Comparison of ENCODE assay signal across 27 cellular contexts in the genomic region with DNA sequence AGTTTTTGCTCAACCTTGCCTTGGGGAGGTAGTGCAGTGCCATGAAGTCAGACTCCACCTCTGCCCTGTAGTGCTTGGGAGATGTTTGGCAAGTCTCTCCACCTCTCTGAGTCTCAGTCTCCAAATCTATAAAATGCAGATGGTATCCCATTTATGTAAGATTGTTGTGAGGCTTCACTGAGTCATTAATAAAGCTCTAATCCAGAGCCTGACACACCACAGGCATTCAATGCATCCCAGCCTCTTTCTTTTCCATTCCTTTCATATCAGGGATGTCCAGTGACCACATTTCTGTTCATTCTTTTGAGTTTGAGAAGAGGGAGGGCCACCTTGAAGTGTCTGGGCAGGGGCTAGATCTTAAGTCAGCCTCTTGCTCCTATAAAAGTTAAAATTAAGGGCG. TPM values are rescaled to one million over a fixed set of nuclear protein-coding genes. Genes with fewer than 3 reads are reported as not detected.
A peak's percentile ranks its signal among the peaks of the same experiment; 100 is the strongest.
DNase-seq lines count a peak whose midpoint lies in the region; ATAC-seq lines count a peak whose summit lies in the region.
"Had no signal": no experiment of that assay in that cellular context is flagged by ENCODE, and none has a peak within 500 bp of the region (broad histone marks: within the 10 kb centered on the region; RNA-seq: fewer than 3 reads in every experiment).

No MANE protein-coding gene starts in this region.

- no peak overlapping the region for H3K4me3 Mint-ChIP-seq in naive thymus-derived CD8-positive, alpha-beta T cell
- H3K4me3 Mint-ChIP-seq: activated CD8-positive, alpha-beta memory T cell treated with anti-CD3 and anti-CD28 coated beads, Interleukin-2, amount 10 ng/mL, durations not matched to agents 7 days and 5 days; activated naive CD4-positive, alpha-beta T cell treated with anti-CD3 and anti-CD28 coated beads for 36 hours; activated T-cell treated with anti-CD3 and anti-CD28 coated beads, Interleukin-2, amount 50 U/mL, for 72 hours; central memory CD8-positive, alpha-beta T cell; memory B cell; T-helper 2 cell treated with Interferon-gamma antibody and Interleukin-4, amounts not matched to agents 5 μg/mL and 100 μg/mL, for 36 hours had no signal

- DNase-seq in AG08395 (ENCODE audit: low spot score) (peak; percentile 64), HCEC 1CT (peak; percentile 43), astrocyte of the hippocampus (ENCODE audit: low read depth, low spot score) (peak; percentile 83), kidney tubule cell (ENCODE audit: low spot score) (peak; percentile 48), T-helper 1 cell (no peak)
- DNase-seq in naive thymus-derived CD8-positive, alpha-beta T cell, result no peak
- DNase-seq: 8988T; activated CD4-positive, alpha-beta T cell treated with anti-CD3 and anti-CD28 coated beads for 48 hours; activated CD8-positive, alpha-beta memory T cell treated with anti-CD3 and anti-CD28 coated beads, Interleukin-2, amount 10 ng/mL, durations not matched to agents 7 days and 5 days; activated naive CD4-positive, alpha-beta T cell treated with anti-CD3 and anti-CD28 coated beads for 36 hours; activated T-cell treated with anti-CD3 and anti-CD28 coated beads, Interleukin-2, amount 50 U/mL, for 72 hours; amygdala; COR-L47; DMS79; head of caudate nucleus; Kasumi-1; left colon; NCI-H187; NCI-H526; nucleus accumbens; psoas muscle; upper lobe of left lung had no signal

- POLR2A ChIA-PET in naive thymus-derived CD8-positive, alpha-beta T cell (lab: Charles Lee), result interaction anchor here (0.7 kb wide), 1 partner anchor 744 kb away, joined by 3 read pairs; no protein-coding TSS in a partner anchor

- no peak for ATAC-seq in HG03280 (IDR thresholded peaks at IDR 0.05; ENCODE audit: unreplicated experiment)
- no peak for ATAC-seq in naive thymus-derived CD8-positive, alpha-beta T cell
- ATAC-seq in HG02938 (IDR thresholded peaks at IDR 0.05; ENCODE audit: unreplicated experiment), result no peak
- ATAC-seq: activated CD8-positive, alpha-beta memory T cell treated with anti-CD3 and anti-CD28 coated beads, Interleukin-2, amount 10 ng/mL, durations not matched to agents 7 days and 5 days; activated T-cell treated with anti-CD3 and anti-CD28 coated beads, Interleukin-2, amount 50 U/mL, for 72 hours; left colon; psoas muscle had no signal

- peaks cover 0 to 2% (median 0%) of the 10 kb centered on the region in 4 donors for H3K4me1 Mint-ChIP-seq in naive thymus-derived CD8-positive, alpha-beta T cell
- H3K4me1 Mint-ChIP-seq: activated CD8-positive, alpha-beta memory T cell treated with anti-CD3 and anti-CD28 coated beads, Interleukin-2, amount 10 ng/mL, durations not matched to agents 7 days and 5 days; central memory CD8-positive, alpha-beta T cell had no signal

- H3K27me3 Mint-ChIP-seq in naive thymus-derived CD8-positive, alpha-beta T cell, result peaks cover 4 to 26% (median 10%) of the 10 kb centered on the region in 5 donors
- H3K27me3 Mint-ChIP-seq: memory B cell had no signal

- no peaks in the 10 kb centered on the region for H3K9me3 Mint-ChIP-seq in naive thymus-derived CD8-positive, alpha-beta T cell
- H3K9me3 Mint-ChIP-seq: activated naive CD4-positive, alpha-beta T cell treated with anti-CD3 and anti-CD28 coated beads for 36 hours; activated T-cell treated with anti-CD3 and anti-CD28 coated beads, Interleukin-2, amount 50 U/mL, for 72 hours; central memory CD8-positive, alpha-beta T cell; memory B cell; T-helper 2 cell treated with Interferon-gamma antibody and Interleukin-4, amounts not matched to agents 5 μg/mL and 100 μg/mL, for 36 hours had no signal

- no peaks in the 10 kb centered on the region for H3K36me3 Mint-ChIP-seq in naive thymus-derived CD8-positive, alpha-beta T cell
- H3K36me3 Mint-ChIP-seq: activated CD8-positive, alpha-beta memory T cell treated with anti-CD3 and anti-CD28 coated beads, Interleukin-2, amount 10 ng/mL, durations not matched to agents 7 days and 5 days; memory B cell had no signal

- no peak overlapping the region for H3K27ac Mint-ChIP-seq in naive thymus-derived CD8-positive, alpha-beta T cell
- H3K27ac Mint-ChIP-seq: activated CD8-positive, alpha-beta memory T cell treated with anti-CD3 and anti-CD28 coated beads, Interleukin-2, amount 10 ng/mL, durations not matched to agents 7 days and 5 days; activated naive CD4-positive, alpha-beta T cell treated with anti-CD3 and anti-CD28 coated beads for 36 hours; activated T-cell treated with anti-CD3 and anti-CD28 coated beads, Interleukin-2, amount 50 U/mL, for 72 hours; memory B cell; T-helper 2 cell treated with Interferon-gamma antibody and Interleukin-4, amounts not matched to agents 5 μg/mL and 100 μg/mL, for 36 hours had no signal

RNA-seq across cellular contexts. Expression of a gene that starts 37.6 kb away (rescaled TPM):
- 10 to 100 TPM; 18.8 to 19.4 TPM for total RNA-seq in naive thymus-derived CD8-positive, alpha-beta T cell
- polyA plus RNA-seq in naive thymus-derived CD8-positive, alpha-beta T cell, result 10 to 100 TPM in 2 of 3 donors, 1 to 10 TPM in 1; 6.8 to 13.0 (median 12.5) TPM

Comparison
In these comparisons a context has a peak if more than half of its experiments do, and no peak if none do; other contexts are left out.
1. DNase-seq: peak in AG08395 (single experiment), HCEC 1CT (single experiment), astrocyte of the hippocampus (single experiment) and kidney tubule cell (single experiment); none in T-helper 1 cell (0 of 5) and naive thymus-derived CD8-positive, alpha-beta T cell (0 of 10).